ENCODE assay signal across 6 cellular contexts in the genomic region with DNA sequence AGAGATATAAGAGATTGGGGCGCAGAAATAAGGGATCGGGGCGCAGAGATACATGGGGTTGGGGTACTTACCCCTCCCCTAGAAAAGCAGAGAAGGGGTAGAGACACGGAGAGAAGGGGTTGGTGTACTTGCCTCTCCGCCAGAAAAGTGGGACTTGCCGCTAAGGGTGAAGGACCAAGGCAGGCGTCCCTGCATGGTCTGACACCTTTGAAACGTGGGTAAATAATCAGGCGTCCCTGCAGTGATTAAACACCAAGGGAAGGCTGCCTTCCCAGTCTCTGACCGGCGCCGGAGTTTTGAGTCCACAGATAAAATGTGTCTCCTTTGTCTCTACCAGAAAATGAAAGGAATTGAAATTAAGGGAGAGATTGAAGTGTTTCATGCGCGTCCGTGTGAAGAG. TPM values are rescaled to one million over a fixed set of nuclear protein-coding genes. Genes with fewer than 3 reads are reported as not detected.
"Had no signal": no experiment of that assay in that cellular context is flagged by ENCODE, and none has a peak within 500 bp of the region (broad histone marks: within the 10 kb centered on the region; RNA-seq: fewer than 3 reads in every experiment).

No MANE protein-coding gene starts in this region.

RNA-seq across cellular contexts. Expression of a gene that starts 44.6 kb away (rescaled TPM):
- total RNA-seq: HepG2, HT-29, HT1080, IMR-90, K562 had no signal
- polyA plus RNA-seq: HepG2, IgD-negative memory B cell, IMR-90, K562 had no signal
